Comparison of ENCODE assay signal across 1 cellular context in the genomic region with DNA sequence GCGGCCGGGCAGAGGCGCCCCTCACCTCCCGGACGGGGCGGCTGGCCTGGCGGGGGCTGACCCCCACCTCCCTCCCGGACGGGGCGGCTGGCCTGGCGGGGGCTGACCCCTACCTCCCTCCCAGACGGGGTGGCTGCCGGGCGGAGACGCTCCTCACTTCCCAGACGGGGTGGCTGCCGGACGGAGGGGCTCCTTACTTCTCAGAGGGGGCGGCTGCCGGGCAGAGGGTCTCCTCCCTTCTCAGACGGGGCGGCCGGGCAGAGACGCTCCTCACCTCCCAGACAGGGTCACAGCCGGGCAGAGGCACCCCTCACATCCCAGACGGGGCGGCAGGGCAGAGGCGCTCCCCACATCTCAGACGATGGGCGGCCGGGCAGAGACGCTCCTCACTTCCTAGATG.
DNase-seq lines count a peak whose midpoint lies in the region; TF ChIP-seq lines count a peak whose summit lies in the region.
"Not testable (repeated sequence)": the region's sequence is repeated elsewhere in the genome, so short reads cannot be mapped to it uniquely, and the experiment has no call there.

No MANE protein-coding gene starts in this region.

- DNase-seq in testis = not testable (repeated sequence)

- H3K27ac ChIP-seq in testis = not testable (repeated sequence)

- peak overlapping the region; percentile 5 to 9 for H3K4me3 ChIP-seq in testis

- not testable (repeated sequence) for H3K4me1 ChIP-seq in testis

- TF ChIP-seq CTCF in testis (IDR thresholded peaks at IDR 0.05) = not testable (repeated sequence)

- intact Hi-C loops in testis (cut with DNase I; ENCODE audit: low total_unique reads) = not testable (repeated sequence)

- not testable (repeated sequence) for H3K9me3 ChIP-seq in testis

- TF ChIP-seq POLR2A in testis (IDR thresholded peaks at IDR 0.05) = not testable (repeated sequence)

- not testable (repeated sequence) for H3K27me3 ChIP-seq in testis

- 65% methylated on average over 4 of the region's 32 CpGs; no CpG with 5 or more reads in 1 of the 2 donors for WGBS in testis, 2 donors

- H3K36me3 ChIP-seq in testis (ENCODE audit: low read depth, missing control alignments) = not testable (repeated sequence)
